ENCODE assay signal across 25 cellular contexts in genomic region chr3:185647880-185648210, GRCh38.
"Had no signal": no experiment of that assay in that cellular context is flagged by ENCODE, and none has a peak within 500 bp of the region (broad histone marks: within the 10 kb centered on the region; RNA-seq: fewer than 3 reads in every experiment).

No MANE protein-coding gene starts in this region.

- H3K27me3 Mint-ChIP-seq: progenitor cell of endocrine pancreas, type B pancreatic cell had no signal

- H3K4me3 Mint-ChIP-seq: activated CD4-positive, alpha-beta T cell treated with anti-CD3 and anti-CD28 coated beads for 36 hours; activated naive CD8-positive, alpha-beta T cell treated with anti-CD3 and anti-CD28 coated beads for 36 hours; activated T-cell treated with anti-CD3 and anti-CD28 coated beads, Interleukin-2, amount 50 U/mL, for 4 hours; effector memory CD8-positive, alpha-beta T cell; natural killer cell treated with Interleukin-12 subunit alpha and Interleukin-12 subunit beta and Interleukin-15 and Interleukin-18, amount 100 ng/mL, for 72 hours; type B pancreatic cell had no signal

- H3K36me3 Mint-ChIP-seq: activated naive CD8-positive, alpha-beta T cell treated with anti-CD3 and anti-CD28 coated beads for 36 hours; natural killer cell treated with Interleukin-12 subunit alpha and Interleukin-12 subunit beta and Interleukin-15 and Interleukin-18, amount 100 ng/mL, for 72 hours had no signal

- H3K4me1 Mint-ChIP-seq: activated CD4-positive, alpha-beta T cell treated with anti-CD3 and anti-CD28 coated beads for 36 hours; activated naive CD8-positive, alpha-beta T cell treated with anti-CD3 and anti-CD28 coated beads for 36 hours had no signal

- H3K27ac ChIP-seq: esophagus muscularis mucosa, gastrocnemius medialis, spleen, testis had no signal

- H3K4me3 ChIP-seq: dorsolateral prefrontal cortex, esophagus muscularis mucosa, gastrocnemius medialis, spleen, testis had no signal

- H3K27me3 ChIP-seq: esophagus muscularis mucosa, gastrocnemius medialis, spleen, testis had no signal

- H3K36me3 ChIP-seq: gastrocnemius medialis had no signal

- H3K9me3 ChIP-seq: esophagus muscularis mucosa, gastrocnemius medialis, spleen, testis had no signal

- DNase-seq: activated CD4-positive, alpha-beta T cell treated with anti-CD3 and anti-CD28 coated beads for 36 hours; activated CD4-positive, alpha-beta T cell treated with anti-CD3 and anti-CD28 coated beads, Interleukin-2, amount 50 U/mL, for 4 hours; activated CD8-positive, alpha-beta memory T cell treated with anti-CD3 and anti-CD28 coated beads, Interleukin-2, amount 50 U/mL, for 48 hours; activated naive CD4-positive, alpha-beta T cell treated with Interleukin-2 at 50 U/mL for 16 hours; activated naive CD8-positive, alpha-beta T cell treated with anti-CD3 and anti-CD28 coated beads for 36 hours; activated T-cell treated with anti-CD3 and anti-CD28 coated beads, Interleukin-2, amount 50 U/mL, for 4 hours; effector memory CD8-positive, alpha-beta T cell; gastrocnemius medialis; hypothalamus; left ventricle myocardium superior; mammary epithelial cell; nucleus accumbens; retina; spleen; stimulated activated CD4-positive, alpha-beta T cell treated with anti-CD3 and anti-CD28 coated beads, Interleukin-4, amount 100 ng/mL, for 1 hour; stimulated activated naive CD4-positive, alpha-beta T cell; T-helper 1 cell; T-helper 9 cell; testis had no signal

- H3K4me1 ChIP-seq: gastrocnemius medialis, testis had no signal

- H3K27ac Mint-ChIP-seq: activated CD4-positive, alpha-beta T cell treated with anti-CD3 and anti-CD28 coated beads for 36 hours; activated naive CD8-positive, alpha-beta T cell treated with anti-CD3 and anti-CD28 coated beads for 36 hours; activated T-helper 2 cell treated with anti-CD3 and anti-CD28 coated beads, Interferon-gamma antibody, Interleukin-2, Interleukin-4, amounts not matched to agents 10 μg/mL and 5 μg/mL and 100 μg/mL, durations not matched to agents 14 hours and 24 hours and 36 hours; effector memory CD8-positive, alpha-beta T cell; natural killer cell treated with Interleukin-12 subunit alpha and Interleukin-12 subunit beta and Interleukin-15 and Interleukin-18, amount 100 ng/mL, for 72 hours had no signal

- H3K9me3 Mint-ChIP-seq: activated naive CD8-positive, alpha-beta T cell treated with anti-CD3 and anti-CD28 coated beads for 36 hours; activated T-cell treated with anti-CD3 and anti-CD28 coated beads, Interleukin-2, amount 50 U/mL, for 4 hours; activated T-helper 2 cell treated with anti-CD3 and anti-CD28 coated beads, Interferon-gamma antibody, Interleukin-2, Interleukin-4, amounts not matched to agents 10 μg/mL and 5 μg/mL and 100 μg/mL, durations not matched to agents 14 hours and 24 hours and 36 hours; effector memory CD8-positive, alpha-beta T cell; natural killer cell treated with Interleukin-12 subunit alpha and Interleukin-12 subunit beta and Interleukin-15 and Interleukin-18, amount 100 ng/mL, for 72 hours; type B pancreatic cell had no signal
